ENCODE assay signal across 17 cellular contexts in the genomic region with DNA sequence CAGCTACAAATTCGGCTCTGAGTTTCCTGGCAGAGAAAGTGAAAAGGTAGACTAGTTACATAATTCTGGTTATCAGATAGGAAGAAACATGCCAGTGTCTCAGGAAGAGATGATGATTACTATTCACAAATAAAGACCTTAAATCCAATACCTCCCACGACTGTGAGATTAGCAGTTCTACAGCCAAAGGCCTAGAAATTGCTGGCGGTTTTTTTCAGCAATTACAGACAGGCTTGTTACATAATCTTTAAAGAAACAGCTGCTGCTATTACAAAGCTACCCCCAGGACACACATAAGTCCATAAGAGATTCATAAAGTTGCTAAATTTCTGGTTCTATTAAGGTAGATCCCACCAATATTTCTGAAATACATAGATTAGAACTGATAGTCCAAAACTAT. TPM values are rescaled to one million over a fixed set of nuclear protein-coding genes. Genes with fewer than 3 reads are reported as not detected.
DNase-seq lines count a peak whose midpoint lies in the region; FAIRE-seq and TF ChIP-seq lines count a peak whose summit lies in the region.
"Had no signal": no experiment of that assay in that cellular context is flagged by ENCODE, and none has a peak within 500 bp of the region (broad histone marks: within the 10 kb centered on the region; RNA-seq: fewer than 3 reads in every experiment).

No MANE protein-coding gene starts in this region.

- DNase-seq in NCI-H82 (lab: John Stamatoyannopoulos, UW) (peak; percentile 48), NCI-H82 treated with DMSO at 0.1 percent for 48 hours (lab: John Stamatoyannopoulos, UW; ENCODE audit: unreplicated experiment) (no peak), fibroblast of villous mesenchyme (ENCODE audit: low read depth) (peak; percentile 50), transverse colon (no peak), nephron progenitor cell (no peak), NCI-H1092 (lab: John Stamatoyannopoulos, UW) (no peak), D721Med (ENCODE audit: insufficient read length, low spot score) (no peak)
- DNase-seq: activated CD8-positive, alpha-beta memory T cell treated with anti-CD3 and anti-CD28 coated beads for 24 hours; activated naive CD8-positive, alpha-beta T cell treated with anti-CD3 and anti-CD28 coated beads, Interleukin-2, amount 50 U/mL, for 24 hours; central memory CD4-positive, alpha-beta T cell; DMS53; NCI-H2029; NCI-H526 treated with DMSO at 0.1 percent for 48 hours; stimulated activated CD4-positive, alpha-beta T cell treated with anti-CD3 and anti-CD28 coated beads, Interleukin-4, amount 100 ng/mL, for 4 hours had no signal

- peaks cover 11% of the 10 kb centered on the region for H3K4me1 Mint-ChIP-seq in nephron progenitor cell
- H3K4me1 Mint-ChIP-seq: activated naive CD8-positive, alpha-beta T cell treated with anti-CD3 and anti-CD28 coated beads, Interleukin-2, amount 50 U/mL, for 24 hours had no signal

- peak overlapping the region; percentile 19 for H3K27ac ChIP-seq in muscle layer of colon (ENCODE audit: low read depth, low read length)
- peak overlapping the region; percentile 75 to 81 (median 78) for H3K27ac ChIP-seq in transverse colon

- H3K27ac Mint-ChIP-seq in nephron progenitor cell = no peak overlapping the region
- H3K27ac Mint-ChIP-seq: activated naive CD8-positive, alpha-beta T cell treated with anti-CD3 and anti-CD28 coated beads, Interleukin-2, amount 50 U/mL, for 24 hours; activated T-helper 1 cell treated with anti-CD3 and anti-CD28 coated beads, Interleukin-12 subunit alpha, Interleukin-12 subunit beta, Interleukin-2, Interleukin-4 antibody, amounts not matched to agents 30 ng/mL and 10 ng/mL and 1 ng/mL, durations not matched to agents 14 hours and 24 hours and 36 hours had no signal

- no peak for TF ChIP-seq EP300 in transverse colon (IDR thresholded peaks at IDR 0.05; ENCODE audit: low read depth)

- H3K9me3 ChIP-seq in muscle layer of colon (ENCODE audit: low read length) (no peaks in the 10 kb centered on the region), transverse colon (no peaks in the 10 kb centered on the region)

- no peak overlapping the region for H3K9ac ChIP-seq in muscle layer of colon (ENCODE audit: low read length)

- H3K4me1 ChIP-seq in muscle layer of colon (ENCODE audit: insufficient read depth, low read length) = no peaks in the 10 kb centered on the region
- H3K4me1 ChIP-seq in transverse colon = peaks cover 8 to 95% (median 49%) of the 10 kb centered on the region in 4 donors

- H3K36me3 ChIP-seq in muscle layer of colon (ENCODE audit: insufficient read depth, low read length) = peaks cover 7% of the 10 kb centered on the region
- H3K36me3 ChIP-seq in transverse colon = no peaks in the 10 kb centered on the region

- H3K4me3 Mint-ChIP-seq in nephron progenitor cell = no peak overlapping the region
- H3K4me3 Mint-ChIP-seq: activated naive CD8-positive, alpha-beta T cell treated with anti-CD3 and anti-CD28 coated beads, Interleukin-2, amount 50 U/mL, for 24 hours; activated T-helper 1 cell treated with anti-CD3 and anti-CD28 coated beads, Interleukin-12 subunit alpha, Interleukin-12 subunit beta, Interleukin-2, Interleukin-4 antibody, amounts not matched to agents 30 ng/mL and 10 ng/mL and 1 ng/mL, durations not matched to agents 14 hours and 24 hours and 36 hours had no signal

- H3K27me3 Mint-ChIP-seq in nephron progenitor cell (ENCODE audit: low read depth, poor library complexity) = peaks cover 3% of the 10 kb centered on the region
- H3K27me3 Mint-ChIP-seq: activated naive CD8-positive, alpha-beta T cell treated with anti-CD3 and anti-CD28 coated beads, Interleukin-2, amount 50 U/mL, for 24 hours had no signal

- in situ Hi-C loops in transverse colon (cut with MboI; ENCODE audit: low pct_ligation_motif_present in 1 of 4, low pct_unique_long_range_greater_than_20kb in 1 of 4, low sequenced_read_pairs in 3 of 4) = no loop called here

- intact Hi-C loops in transverse colon (cut with DNase I; ENCODE audit: low total_unique reads) = no loop called here

- WGBS in transverse colon (ENCODE audit: low coverage in 1 of 2), 2 donors = 48 to 49% methylated on average over 3 of the region's 3 CpGs

- H3K36me3 Mint-ChIP-seq in nephron progenitor cell (ENCODE audit: low read depth) = peaks cover 60% of the 10 kb centered on the region

- no peak for TF ChIP-seq POLR2A in transverse colon (IDR thresholded peaks at IDR 0.05)

- H3K27me3 ChIP-seq in muscle layer of colon (ENCODE audit: control insufficient read depth in 1 of 2, insufficient read depth in 2 of 2, low read length in 2 of 2) (no peaks in the 10 kb centered on the region), transverse colon (no peaks in the 10 kb centered on the region)

- no peak for FAIRE-seq in D721Med (lab: Jason Lieb, UNC)
- FAIRE-seq: GM19239 had no signal

- no peaks in the 10 kb centered on the region for H3K9me3 Mint-ChIP-seq in nephron progenitor cell
- H3K9me3 Mint-ChIP-seq: activated naive CD8-positive, alpha-beta T cell treated with anti-CD3 and anti-CD28 coated beads, Interleukin-2, amount 50 U/mL, for 24 hours; activated T-helper 1 cell treated with anti-CD3 and anti-CD28 coated beads, Interleukin-12 subunit alpha, Interleukin-12 subunit beta, Interleukin-2, Interleukin-4 antibody, amounts not matched to agents 30 ng/mL and 10 ng/mL and 1 ng/mL, durations not matched to agents 14 hours and 24 hours and 36 hours had no signal

- TF ChIP-seq CTCF in fibroblast of villous mesenchyme (IDR thresholded peaks at IDR 0.05; ENCODE audit: insufficient read depth, low read depth, low read length) = no peak
- no peak for TF ChIP-seq CTCF in transverse colon (IDR thresholded peaks at IDR 0.05)
- no peak for TF ChIP-seq CTCF in nephron progenitor cell (IDR thresholded peaks at IDR 0.05)
- no peak for TF ChIP-seq CTCF in D721Med (IDR thresholded peaks at IDR 0.05; ENCODE audit: insufficient read depth, missing control alignments)

- H3K4me3 ChIP-seq in fibroblast of villous mesenchyme (ENCODE audit: low read depth, low read length) (no peak overlapping the region), muscle layer of colon (ENCODE audit: low read depth in 1 of 2, low read length in 2 of 2) (no peak overlapping the region), transverse colon (no peak overlapping the region)

RNA-seq across cellular contexts. Expression of a gene that starts 40.2 kb away (rescaled TPM):
- total RNA-seq in fibroblast of villous mesenchyme = 10.0 and 13.0 TPM in 2 replicates
- 10 to 100 TPM in 3 of 4 donors, 1 to 10 TPM in 1; 4.1 to 28.7 (median 16.8) TPM for total RNA-seq in transverse colon

Comparison
In these comparisons a context has a peak if more than half of its experiments do, and no peak if none do; other contexts are left out.
1. DNase-seq: peak in NCI-H82 (single experiment) and fibroblast of villous mesenchyme (single experiment); none in NCI-H82 treated with DMSO at 0.1 percent for 48 hours (single experiment), transverse colon (single experiment), nephron progenitor cell (single experiment), NCI-H1092 (single experiment) and D721Med (single experiment).